ENCODE assay signal across 8 cellular contexts in genomic region chr18:31942301-31942998, GRCh38. TPM values are rescaled to one million over a fixed set of nuclear protein-coding genes. Genes with fewer than 3 reads are reported as not detected.
A peak's percentile ranks its signal among the peaks of the same experiment; 100 is the strongest.
DNase-seq lines count a peak whose midpoint lies in the region; ATAC-seq and TF ChIP-seq lines count a peak whose summit lies in the region.

No MANE protein-coding gene starts in this region.

- peaks cover 26% of the 10 kb centered on the region for H3K4me1 ChIP-seq in CD8-positive, alpha-beta memory T cell (ENCODE audit: insufficient read depth, low read length)
- H3K4me1 ChIP-seq in breast epithelium = peaks cover 3 to 6% of the 10 kb centered on the region in 2 donors

- no peaks in the 10 kb centered on the region for H3K27me3 Mint-ChIP-seq in CD8-positive, alpha-beta memory T cell

- H3K4me1 Mint-ChIP-seq in CD8-positive, alpha-beta memory T cell = peaks cover 47 to 63% (median 62%) of the 10 kb centered on the region in 3 donors

- peak overlapping the region; percentile 90 for H3K4me3 ChIP-seq in CD8-positive, alpha-beta memory T cell (ENCODE audit: low read length)
- peak overlapping the region; percentile 68 to 99 (median 82) for H3K4me3 ChIP-seq in breast epithelium

- peaks cover 0 to 16% (median 0%) of the 10 kb centered on the region in 3 donors for H3K36me3 Mint-ChIP-seq in CD8-positive, alpha-beta memory T cell

- peak overlapping the region; percentile 95 to 100 (median 100) for H3K27ac Mint-ChIP-seq in CD8-positive, alpha-beta memory T cell

- H3K9me3 ChIP-seq in CD8-positive, alpha-beta memory T cell (ENCODE audit: low read length) = no peaks in the 10 kb centered on the region
- H3K9me3 ChIP-seq in breast epithelium = no peaks in the 10 kb centered on the region

- no peaks in the 10 kb centered on the region for H3K9me3 Mint-ChIP-seq in CD8-positive, alpha-beta memory T cell

- ATAC-seq in GM19328 (IDR thresholded peaks at IDR 0.05; ENCODE audit: unreplicated experiment) = peak; percentile 39
- ATAC-seq in HG03378 (IDR thresholded peaks at IDR 0.05; ENCODE audit: unreplicated experiment) = peak; percentile 38

- POLR2A ChIA-PET in CD8-positive, alpha-beta memory T cell (lab: Charles Lee) = interaction anchor here (0.9 to 2.7 kb wide), 7 partner anchors 16 to 150 kb away, joined by 3 to 80 read pairs (median 8); partner anchors contain the start of genes RNF125 and RNF138
- POLR2A ChIA-PET in RWPE1 (lab: Yijun Ruan, JAX; ENCODE audit: low non-redundant PET) = interaction anchor here (0.7 to 0.8 kb wide), 2 partner anchors 18 to 70 kb away, joined by 3 to 6 read pairs; no protein-coding TSS in a partner anchor

- intact Hi-C loops in breast epithelium (cut with DNase I; ENCODE audit: low total_unique reads) = loop anchor here (5.0 kb wide), 1 partner anchor 140 kb away; no protein-coding TSS in a partner anchor

- peak overlapping the region; percentile 95 for H3K27ac ChIP-seq in CD8-positive, alpha-beta memory T cell (ENCODE audit: low read depth, low read length)
- H3K27ac ChIP-seq in RWPE1 (peak overlapping the region; percentile 90), breast epithelium (peak overlapping the region; percentile 93 to 96)

- CTCF ChIA-PET in CD8-positive, alpha-beta memory T cell (lab: Charles Lee) = interaction anchor here (0.8 to 5.5 kb wide), 22 partner anchors 9 to 528 kb away, joined by 3 to 38 read pairs (median 4); partner anchors contain the start of genes GAREM1, RNF125 and RNF138
- CTCF ChIA-PET in RWPE1 (lab: Yijun Ruan, JAX) = interaction anchor here (1.0 kb wide), 1 partner anchor 77 kb away, joined by 3 read pairs; the partner anchor contains the start of gene RNF125

- DNase-seq in CD8-positive, alpha-beta memory T cell = no peak
- DNase-seq in RWPE1 (ENCODE audit: low spot score) = peak; percentile 6
- DNase-seq in breast epithelium (ENCODE audit: low spot score in 2 of 2) = peak in 1 of 2 donors; percentile 26
- DNase-seq in islet precursor cell = peak; percentile 76
- DNase-seq in stimulated activated CD4-positive, alpha-beta T cell treated with anti-CD3 and anti-CD28 coated beads, Interleukin-15, amount 100 ng/mL, for 24 hours = peak; percentile 48
- DNase-seq in NCI-H226 = no peak

- H3K4me3 Mint-ChIP-seq in CD8-positive, alpha-beta memory T cell = peak overlapping the region; percentile 97 to 100 (median 99)

- no peaks in the 10 kb centered on the region for H3K36me3 ChIP-seq in CD8-positive, alpha-beta memory T cell (ENCODE audit: insufficient read depth, low read length)
- H3K36me3 ChIP-seq in breast epithelium = no peaks in the 10 kb centered on the region

- H3K27me3 ChIP-seq in CD8-positive, alpha-beta memory T cell (ENCODE audit: insufficient read depth, low read length, poor library complexity, severe bottlenecking) = no peaks in the 10 kb centered on the region
- no peaks in the 10 kb centered on the region for H3K27me3 ChIP-seq in breast epithelium

- no peak for TF ChIP-seq POLR2A in breast epithelium (IDR thresholded peaks at IDR 0.05)

- TF ChIP-seq CTCF in RWPE1 (conservative IDR thresholded peaks at IDR 0.05; ENCODE audit: low read depth) = no peak
- no peak for TF ChIP-seq CTCF in breast epithelium (IDR thresholded peaks at IDR 0.05)

RNA-seq across cellular contexts. Expression of gene TRAPPC8, which starts 0.5 kb away (rescaled TPM):
- 10 to 100 TPM; 29.2 to 34.8 TPM for total RNA-seq in CD8-positive, alpha-beta memory T cell
- 20.2 TPM for polyA plus RNA-seq in CD8-positive, alpha-beta memory T cell
- total RNA-seq in breast epithelium = 10 to 100 TPM; 39.8 to 75.2 (median 49.8) TPM

Comparison
In these comparisons a context has a peak if more than half of its experiments do, and no peak if none do; other contexts are left out.
1. DNase-seq: peak in RWPE1 (single experiment), islet precursor cell (single experiment) and stimulated activated CD4-positive, alpha-beta T cell treated with anti-CD3 and anti-CD28 coated beads, Interleukin-15, amount 100 ng/mL, for 24 hours (single experiment); none in CD8-positive, alpha-beta memory T cell (0 of 5) and NCI-H226 (single experiment).
2. Peak in every context shown above with its lines, with median percentiles within 50 percentile points of each other: H3K27ac ChIP-seq.